In the genomic region with DNA sequence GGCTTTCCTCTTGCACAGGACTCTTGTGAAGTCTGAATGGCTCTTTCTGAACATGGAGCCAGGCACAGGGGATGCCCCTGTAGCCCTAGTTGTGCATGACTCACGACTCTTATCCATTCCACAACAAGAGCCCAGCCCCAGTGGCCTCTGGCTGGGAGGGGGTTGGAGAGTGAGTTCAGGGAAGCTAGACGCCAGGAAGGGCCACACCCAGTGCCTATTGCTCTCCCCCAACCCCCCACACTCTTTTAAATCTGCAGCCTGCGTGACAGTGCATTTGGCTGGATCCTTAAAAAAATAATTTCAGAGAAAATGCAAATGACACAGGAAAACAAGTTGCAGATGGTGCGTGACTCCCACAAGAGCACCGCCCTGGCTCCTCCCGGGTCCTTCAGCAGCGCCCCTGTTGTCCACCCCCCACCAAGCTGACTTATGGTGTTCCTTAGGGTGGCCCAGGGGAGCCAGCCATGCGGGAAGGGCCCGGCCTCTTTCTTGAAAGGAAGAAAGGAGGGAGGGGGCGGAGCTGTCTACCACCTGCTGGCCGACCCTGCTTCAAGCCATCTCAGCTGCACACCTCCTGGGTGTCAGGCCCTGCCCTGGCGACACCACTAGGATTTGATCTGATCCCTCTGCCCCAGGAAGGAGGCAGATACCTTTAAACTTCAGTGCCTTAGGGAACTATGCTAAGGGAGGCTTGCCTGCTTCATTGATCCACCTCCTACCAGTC, we compare ENCODE assay signal across 8 cellular contexts.
DNase-seq lines count a peak whose midpoint lies in the region; ATAC-seq and TF ChIP-seq lines count a peak whose summit lies in the region.

No MANE protein-coding gene starts in this region.

- TF ChIP-seq EP300 in stomach (IDR thresholded peaks at IDR 0.05), result no peak

- peaks cover 29% of the 10 kb centered on the region for H3K9me3 Mint-ChIP-seq in WTC11
- peaks cover 5% of the 10 kb centered on the region for H3K9me3 Mint-ChIP-seq in activated CD4-positive, alpha-beta T cell treated with anti-CD3 and anti-CD28 coated beads for 36 hours (ENCODE audit: low read depth)

- peak overlapping the region; percentile 73 for H3K27ac Mint-ChIP-seq in WTC11
- no peak overlapping the region for H3K27ac Mint-ChIP-seq in activated CD4-positive, alpha-beta T cell treated with anti-CD3 and anti-CD28 coated beads for 36 hours

- no peaks in the 10 kb centered on the region for H3K9me3 ChIP-seq in HAP-1
- no peaks in the 10 kb centered on the region for H3K9me3 ChIP-seq in stomach

- no peak overlapping the region for H3K4me3 Mint-ChIP-seq in WTC11
- H3K4me3 Mint-ChIP-seq in activated CD4-positive, alpha-beta T cell treated with anti-CD3 and anti-CD28 coated beads for 36 hours, result no peak overlapping the region

- H3K4me3 ChIP-seq in HAP-1 (no peak overlapping the region), stomach (no peak overlapping the region)

- WGBS in stomach, 5 donors, result 24 to 44% (median 26%) methylated on average over 11 to 12 of the region's 12 CpGs

- peak; percentile 14 for ATAC-seq in WTC11
- no peak for ATAC-seq in HG02798 (IDR thresholded peaks at IDR 0.05; ENCODE audit: poor library complexity, unreplicated experiment)
- ATAC-seq in HG02938 (IDR thresholded peaks at IDR 0.05; ENCODE audit: unreplicated experiment), result no peak
- ATAC-seq in activated CD4-positive, alpha-beta T cell treated with anti-CD3 and anti-CD28 coated beads for 36 hours, result no peak

- H3K36me3 Mint-ChIP-seq in WTC11, result peaks cover 44% of the 10 kb centered on the region
- H3K36me3 Mint-ChIP-seq in activated CD4-positive, alpha-beta T cell treated with anti-CD3 and anti-CD28 coated beads for 36 hours (ENCODE audit: low read depth), result no peaks in the 10 kb centered on the region

- intact Hi-C loops in stomach (cut with DNase I; ENCODE audit: low total_unique reads), result no loop called here
- intact Hi-C loops in activated CD4-positive, alpha-beta T cell treated with anti-CD3 and anti-CD28 coated beads for 36 hours (cut with DNase I, micrococcal nuclease), result no loop called here

- no peak for TF ChIP-seq POLR2A in stomach (IDR thresholded peaks at IDR 0.05)

- peaks cover 46% of the 10 kb centered on the region for H3K4me1 Mint-ChIP-seq in WTC11
- H3K4me1 Mint-ChIP-seq in activated CD4-positive, alpha-beta T cell treated with anti-CD3 and anti-CD28 coated beads for 36 hours, result no peaks in the 10 kb centered on the region

- peak overlapping the region in 4 of 5 donors; percentile 42 to 66 (median 60) for H3K27ac ChIP-seq in stomach

- TF ChIP-seq CTCF in WTC11 (IDR thresholded peaks at IDR 0.05) (no peak), stomach (IDR thresholded peaks at IDR 0.05) (no peak)

- H3K27me3 ChIP-seq in HAP-1 (ENCODE audit: low read depth), result no peaks in the 10 kb centered on the region
- no peaks in the 10 kb centered on the region for H3K27me3 ChIP-seq in stomach

- DNase-seq in HAP-1 (ENCODE audit: low spot score in 2 of 2) (peak; percentile 71 to 86), WTC11 (ENCODE audit: low spot score) (no peak), hepatic stellate cell (ENCODE audit: low spot score) (peak; percentile 86), stomach (peak; percentile 56), ecto neural progenitor cell (ENCODE audit: low spot score) (no peak)
- DNase-seq in activated CD4-positive, alpha-beta T cell treated with anti-CD3 and anti-CD28 coated beads for 36 hours, result no peak

- H3K36me3 ChIP-seq in HAP-1 (replicated peaks) (no peaks in the 10 kb centered on the region), stomach (no peaks in the 10 kb centered on the region)

- POLR2A ChIA-PET in WTC11 (lab: Charles Lee), result no interaction called here
- POLR2A ChIA-PET in activated CD4-positive, alpha-beta T cell treated with anti-CD3 and anti-CD28 coated beads for 36 hours (lab: Charles Lee), result no interaction called here

- in situ Hi-C loops in HAP-1 (cut with MboI; ENCODE audit: low sequenced_read_pairs), result no loop called here

- CTCF ChIA-PET in WTC11 (lab: Charles Lee), result no interaction called here
- CTCF ChIA-PET in activated CD4-positive, alpha-beta T cell treated with anti-CD3 and anti-CD28 coated beads for 36 hours (lab: Charles Lee), result no interaction called here

- H3K27me3 Mint-ChIP-seq in WTC11 (ENCODE audit: low read depth), result no peaks in the 10 kb centered on the region
- peaks cover 6% of the 10 kb centered on the region for H3K27me3 Mint-ChIP-seq in activated CD4-positive, alpha-beta T cell treated with anti-CD3 and anti-CD28 coated beads for 36 hours

- peaks cover 23% of the 10 kb centered on the region for H3K4me1 ChIP-seq in HAP-1
- peaks cover 4 to 17% (median 13%) of the 10 kb centered on the region in 4 donors for H3K4me1 ChIP-seq in stomach

TF ChIP-seq in WTC11, 78 proteins besides CTCF, POLR2A, EP300 and RAD21:
- TF ChIP-seq, protein P1, sequence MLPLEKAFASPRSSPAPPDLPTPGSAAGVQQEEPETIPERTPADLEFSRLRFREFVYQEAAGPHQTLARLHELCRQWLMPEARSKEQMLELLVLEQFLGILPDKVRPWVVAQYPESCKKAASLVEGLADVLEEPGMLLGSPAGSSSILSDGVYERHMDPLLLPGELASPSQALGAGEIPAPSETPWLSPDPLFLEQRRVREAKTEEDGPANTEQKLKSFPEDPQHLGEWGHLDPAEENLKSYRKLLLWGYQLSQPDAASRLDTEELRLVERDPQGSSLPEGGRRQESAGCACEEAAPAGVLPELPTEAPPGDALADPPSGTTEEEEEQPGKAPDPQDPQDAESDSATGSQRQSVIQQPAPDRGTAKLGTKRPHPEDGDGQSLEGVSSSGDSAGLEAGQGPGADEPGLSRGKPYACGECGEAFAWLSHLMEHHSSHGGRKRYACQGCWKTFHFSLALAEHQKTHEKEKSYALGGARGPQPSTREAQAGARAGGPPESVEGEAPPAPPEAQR (CRISPR knock-in tag; IDR thresholded peaks at IDR 0.05), result no peak
- TF ChIP-seq, protein P2, sequence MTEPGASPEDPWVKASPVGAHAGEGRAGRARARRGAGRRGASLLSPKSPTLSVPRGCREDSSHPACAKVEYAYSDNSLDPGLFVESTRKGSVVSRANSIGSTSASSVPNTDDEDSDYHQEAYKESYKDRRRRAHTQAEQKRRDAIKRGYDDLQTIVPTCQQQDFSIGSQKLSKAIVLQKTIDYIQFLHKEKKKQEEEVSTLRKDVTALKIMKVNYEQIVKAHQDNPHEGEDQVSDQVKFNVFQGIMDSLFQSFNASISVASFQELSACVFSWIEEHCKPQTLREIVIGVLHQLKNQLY (CRISPR knock-in tag; IDR thresholded peaks at IDR 0.05), result no peak
- TF ChIP-seq NFE2L1 (CRISPR knock-in tag; IDR thresholded peaks at IDR 0.05), result no peak
- TF ChIP-seq, protein P3, sequence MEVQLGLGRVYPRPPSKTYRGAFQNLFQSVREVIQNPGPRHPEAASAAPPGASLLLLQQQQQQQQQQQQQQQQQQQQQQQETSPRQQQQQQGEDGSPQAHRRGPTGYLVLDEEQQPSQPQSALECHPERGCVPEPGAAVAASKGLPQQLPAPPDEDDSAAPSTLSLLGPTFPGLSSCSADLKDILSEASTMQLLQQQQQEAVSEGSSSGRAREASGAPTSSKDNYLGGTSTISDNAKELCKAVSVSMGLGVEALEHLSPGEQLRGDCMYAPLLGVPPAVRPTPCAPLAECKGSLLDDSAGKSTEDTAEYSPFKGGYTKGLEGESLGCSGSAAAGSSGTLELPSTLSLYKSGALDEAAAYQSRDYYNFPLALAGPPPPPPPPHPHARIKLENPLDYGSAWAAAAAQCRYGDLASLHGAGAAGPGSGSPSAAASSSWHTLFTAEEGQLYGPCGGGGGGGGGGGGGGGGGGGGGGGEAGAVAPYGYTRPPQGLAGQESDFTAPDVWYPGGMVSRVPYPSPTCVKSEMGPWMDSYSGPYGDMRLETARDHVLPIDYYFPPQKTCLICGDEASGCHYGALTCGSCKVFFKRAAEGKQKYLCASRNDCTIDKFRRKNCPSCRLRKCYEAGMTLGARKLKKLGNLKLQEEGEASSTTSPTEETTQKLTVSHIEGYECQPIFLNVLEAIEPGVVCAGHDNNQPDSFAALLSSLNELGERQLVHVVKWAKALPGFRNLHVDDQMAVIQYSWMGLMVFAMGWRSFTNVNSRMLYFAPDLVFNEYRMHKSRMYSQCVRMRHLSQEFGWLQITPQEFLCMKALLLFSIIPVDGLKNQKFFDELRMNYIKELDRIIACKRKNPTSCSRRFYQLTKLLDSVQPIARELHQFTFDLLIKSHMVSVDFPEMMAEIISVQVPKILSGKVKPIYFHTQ (CRISPR knock-in tag; IDR thresholded peaks at IDR 0.05), result no peak
- TF ChIP-seq EMX1 (CRISPR knock-in tag; IDR thresholded peaks at IDR 0.05), result no peak
- no peak for TF ChIP-seq ESRRA (CRISPR knock-in tag; IDR thresholded peaks at IDR 0.05; ENCODE audit: borderline replicate concordance)
TF ChIP-seq in WTC11: peak in this region for 0.

Comparison
In these comparisons a context has a peak if more than half of its experiments do, and no peak if none do; other contexts are left out.
1. DNase-seq: peak in HAP-1 (2 of 2), hepatic stellate cell (single experiment) and stomach (single experiment); none in WTC11 (single experiment), ecto neural progenitor cell (single experiment) and activated CD4-positive, alpha-beta T cell treated with anti-CD3 and anti-CD28 coated beads for 36 hours (single experiment).